In genomic region chr7:137951700-137952099, GRCh38 we compare ENCODE assay signal across 16 cellular contexts.
"Had no signal": no experiment of that assay in that cellular context is flagged by ENCODE, and none has a peak within 500 bp of the region (broad histone marks: within the 10 kb centered on the region; RNA-seq: fewer than 3 reads in every experiment).

No MANE protein-coding gene starts in this region.

- H3K36me3 ChIP-seq: left ventricle myocardium inferior, ovary, upper lobe of right lung had no signal

- H3K4me3 ChIP-seq: left ventricle myocardium inferior, ovary, upper lobe of right lung had no signal

- H3K9me3 Mint-ChIP-seq: activated naive CD8-positive, alpha-beta T cell treated with anti-CD3 and anti-CD28 coated beads, Interleukin-2, amount 10 ng/mL, durations not matched to agents 7 days and 5 days; activated T-cell treated with anti-CD3 and anti-CD28 coated beads, Interleukin-2, amount 50 U/mL, for 4 hours; T-helper 2 cell treated with Interferon-gamma antibody and Interleukin-4, amounts not matched to agents 5 μg/mL and 100 μg/mL, for 36 hours had no signal

- DNase-seq: activated CD4-positive, alpha-beta T cell treated with anti-CD3 and anti-CD28 coated beads, Interleukin-2, amount 50 U/mL, for 48 hours; activated CD4-positive, CD25-positive, alpha-beta regulatory T cell treated with anti-CD3 and anti-CD28 coated beads, Interleukin-2, amount 50 U/mL, for 72 hours; activated CD8-positive, alpha-beta memory T cell treated with anti-CD3 and anti-CD28 coated beads, Interleukin-2, amount 10 ng/mL, durations not matched to agents 7 days and 5 days; activated gamma-delta T cell treated with Interleukin-2 at 50 U/mL for 16 hours; activated naive CD8-positive, alpha-beta T cell treated with anti-CD3 and anti-CD28 coated beads, Interleukin-2, amount 10 ng/mL, durations not matched to agents 7 days and 5 days; activated T-cell treated with anti-CD3 and anti-CD28 coated beads, Interleukin-2, amount 50 U/mL, for 4 hours; anterior cingulate cortex; cortex of kidney; effector CD8-positive, alpha-beta T cell; kidney; left ventricle myocardium inferior; mesendoderm; ovary; SW 1271; upper lobe of right lung had no signal

- H3K27me3 ChIP-seq: ovary, upper lobe of right lung had no signal

- ATAC-seq: activated CD8-positive, alpha-beta memory T cell treated with anti-CD3 and anti-CD28 coated beads, Interleukin-2, amount 10 ng/mL, durations not matched to agents 7 days and 5 days; activated T-cell treated with anti-CD3 and anti-CD28 coated beads, Interleukin-2, amount 50 U/mL, for 4 hours had no signal

- H3K27me3 Mint-ChIP-seq: activated CD8-positive, alpha-beta memory T cell treated with anti-CD3 and anti-CD28 coated beads, Interleukin-2, amount 10 ng/mL, durations not matched to agents 7 days and 5 days; activated naive CD8-positive, alpha-beta T cell treated with anti-CD3 and anti-CD28 coated beads, Interleukin-2, amount 10 ng/mL, durations not matched to agents 7 days and 5 days had no signal

- H3K27ac ChIP-seq: left ventricle myocardium inferior, ovary had no signal

- H3K4me3 Mint-ChIP-seq: activated CD8-positive, alpha-beta memory T cell treated with anti-CD3 and anti-CD28 coated beads, Interleukin-2, amount 10 ng/mL, durations not matched to agents 7 days and 5 days; activated naive CD8-positive, alpha-beta T cell treated with anti-CD3 and anti-CD28 coated beads, Interleukin-2, amount 10 ng/mL, durations not matched to agents 7 days and 5 days; activated T-cell treated with anti-CD3 and anti-CD28 coated beads, Interleukin-2, amount 50 U/mL, for 4 hours; T-helper 2 cell treated with Interferon-gamma antibody and Interleukin-4, amounts not matched to agents 5 μg/mL and 100 μg/mL, for 36 hours had no signal

- H3K27ac Mint-ChIP-seq: activated CD8-positive, alpha-beta memory T cell treated with anti-CD3 and anti-CD28 coated beads, Interleukin-2, amount 10 ng/mL, durations not matched to agents 7 days and 5 days; activated naive CD8-positive, alpha-beta T cell treated with anti-CD3 and anti-CD28 coated beads, Interleukin-2, amount 10 ng/mL, durations not matched to agents 7 days and 5 days; T-helper 2 cell treated with Interferon-gamma antibody and Interleukin-4, amounts not matched to agents 5 μg/mL and 100 μg/mL, for 36 hours had no signal

- H3K4me1 Mint-ChIP-seq: activated CD8-positive, alpha-beta memory T cell treated with anti-CD3 and anti-CD28 coated beads, Interleukin-2, amount 10 ng/mL, durations not matched to agents 7 days and 5 days had no signal

- H3K9me3 ChIP-seq: left ventricle myocardium inferior, ovary, upper lobe of right lung had no signal

- H3K36me3 Mint-ChIP-seq: activated CD8-positive, alpha-beta memory T cell treated with anti-CD3 and anti-CD28 coated beads, Interleukin-2, amount 10 ng/mL, durations not matched to agents 7 days and 5 days had no signal
